1 cellular context compared by ENCODE assay signal in the genomic region with DNA sequence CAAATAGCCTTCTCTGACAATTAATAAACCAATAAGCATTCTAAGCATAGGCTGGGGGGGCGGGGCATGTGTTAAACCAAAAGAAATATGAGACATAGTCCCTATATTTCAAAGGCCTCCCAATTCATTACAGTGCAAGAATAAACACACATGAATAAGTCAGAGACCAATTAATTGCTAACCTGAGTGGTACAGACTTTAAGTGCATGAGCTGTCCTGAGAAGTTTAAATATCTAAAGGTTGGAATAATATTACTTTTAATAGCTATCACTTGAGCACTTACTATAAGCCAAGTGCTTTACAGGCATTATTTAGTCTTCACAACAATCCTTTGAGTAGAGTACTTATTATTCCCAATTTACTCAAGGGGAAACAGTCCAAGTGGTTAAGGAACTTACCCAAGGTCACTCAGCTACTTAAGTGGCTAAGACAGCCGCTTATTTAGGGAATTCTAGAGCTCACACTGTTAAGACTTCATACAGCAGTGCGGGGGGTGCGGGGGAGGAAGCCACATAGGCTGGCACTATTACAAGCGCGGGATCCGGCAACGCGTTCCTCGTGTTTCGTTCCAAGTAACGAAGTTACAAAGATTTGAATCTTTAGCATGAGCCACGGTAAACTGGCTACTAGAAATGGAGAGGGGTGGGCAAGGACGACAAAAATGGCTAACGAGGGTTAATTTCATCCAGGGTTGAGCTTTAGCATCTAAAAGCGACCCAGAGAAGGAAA.
TF ChIP-seq lines count a peak whose summit lies in the region.

No MANE protein-coding gene starts in this region.

TF ChIP-seq in SK-N-SH treated with all-trans-retinoic acid at 6 μM for 48 hours, 23 proteins besides CTCF, POLR2A, EP300 and RAD21 (continued from another document):
- TF ChIP-seq, protein P1, sequence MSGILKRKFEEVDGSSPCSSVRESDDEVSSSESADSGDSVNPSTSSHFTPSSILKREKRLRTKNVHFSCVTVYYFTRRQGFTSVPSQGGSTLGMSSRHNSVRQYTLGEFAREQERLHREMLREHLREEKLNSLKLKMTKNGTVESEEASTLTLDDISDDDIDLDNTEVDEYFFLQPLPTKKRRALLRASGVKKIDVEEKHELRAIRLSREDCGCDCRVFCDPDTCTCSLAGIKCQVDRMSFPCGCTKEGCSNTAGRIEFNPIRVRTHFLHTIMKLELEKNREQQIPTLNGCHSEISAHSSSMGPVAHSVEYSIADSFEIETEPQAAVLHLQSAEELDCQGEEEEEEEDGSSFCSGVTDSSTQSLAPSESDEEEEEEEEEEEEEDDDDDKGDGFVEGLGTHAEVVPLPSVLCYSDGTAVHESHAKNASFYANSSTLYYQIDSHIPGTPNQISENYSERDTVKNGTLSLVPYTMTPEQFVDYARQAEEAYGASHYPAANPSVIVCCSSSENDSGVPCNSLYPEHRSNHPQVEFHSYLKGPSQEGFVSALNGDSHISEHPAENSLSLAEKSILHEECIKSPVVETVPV (CRISPR knock-in tag; IDR thresholded peaks at IDR 0.05) = no peak
- no peak for TF ChIP-seq BACH2 (CRISPR knock-in tag; IDR thresholded peaks at IDR 0.05; ENCODE audit: borderline replicate concordance)
- TF ChIP-seq, protein P2, sequence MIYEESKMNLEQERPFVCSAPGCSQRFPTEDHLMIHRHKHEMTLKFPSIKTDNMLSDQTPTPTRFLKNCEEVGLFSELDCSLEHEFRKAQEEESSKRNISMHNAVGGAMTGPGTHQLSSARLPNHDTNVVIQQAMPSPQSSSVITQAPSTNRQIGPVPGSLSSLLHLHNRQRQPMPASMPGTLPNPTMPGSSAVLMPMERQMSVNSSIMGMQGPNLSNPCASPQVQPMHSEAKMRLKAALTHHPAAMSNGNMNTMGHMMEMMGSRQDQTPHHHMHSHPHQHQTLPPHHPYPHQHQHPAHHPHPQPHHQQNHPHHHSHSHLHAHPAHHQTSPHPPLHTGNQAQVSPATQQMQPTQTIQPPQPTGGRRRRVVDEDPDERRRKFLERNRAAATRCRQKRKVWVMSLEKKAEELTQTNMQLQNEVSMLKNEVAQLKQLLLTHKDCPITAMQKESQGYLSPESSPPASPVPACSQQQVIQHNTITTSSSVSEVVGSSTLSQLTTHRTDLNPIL (CRISPR knock-in tag; IDR thresholded peaks at IDR 0.05; ENCODE audit: low read depth) = no peak
